ENCODE assay signal across 27 cellular contexts in the genomic region with DNA sequence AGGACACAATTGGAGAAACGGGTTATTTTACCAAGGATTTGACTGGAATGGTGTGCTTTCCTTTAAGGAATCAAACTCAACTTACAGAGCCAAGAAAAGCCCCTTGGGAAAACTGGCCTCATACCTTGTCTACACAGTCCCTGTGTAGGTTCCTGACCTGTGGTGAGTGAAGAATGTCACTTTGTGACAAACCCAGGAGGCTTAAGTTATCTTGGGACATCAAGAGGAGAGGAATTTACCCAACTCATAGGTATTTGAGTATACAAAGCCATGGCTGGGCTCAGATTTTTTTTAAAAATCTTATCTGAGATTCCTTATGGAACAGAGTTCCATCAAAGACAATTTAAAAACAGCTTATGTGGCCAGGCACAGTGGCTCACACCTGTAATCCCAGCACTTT.
"Had no signal": no experiment of that assay in that cellular context is flagged by ENCODE, and none has a peak within 500 bp of the region (broad histone marks: within the 10 kb centered on the region; RNA-seq: fewer than 3 reads in every experiment).

No MANE protein-coding gene starts in this region.

- H3K4me3 ChIP-seq: colonic mucosa, coronary artery, dorsolateral prefrontal cortex, esophagus muscularis mucosa, esophagus squamous epithelium, gastrocnemius medialis, gastroesophageal sphincter, heart left ventricle, heart right ventricle had no signal

- H3K4me3 Mint-ChIP-seq: dendritic cell treated with granulocyte-macrophage colony-stimulating factor and Interleukin-4, amounts not matched to agents 40 ng/mL and 50 ng/mL, for 4 days; effector memory CD8-positive, alpha-beta T cell had no signal

- H3K9me3 Mint-ChIP-seq: effector memory CD8-positive, alpha-beta T cell had no signal

- H3K27me3 ChIP-seq: colonic mucosa, dorsolateral prefrontal cortex, esophagus muscularis mucosa, esophagus squamous epithelium, foreskin keratinocyte, gastrocnemius medialis, gastroesophageal sphincter, heart left ventricle, heart right ventricle had no signal

- FAIRE-seq: endometrium, endothelial cell of umbilical vein, frontal cortex had no signal

- H3K4me1 ChIP-seq: colonic mucosa, esophagus muscularis mucosa, foreskin keratinocyte, gastrocnemius medialis, gastroesophageal sphincter, heart left ventricle had no signal

- ATAC-seq: effector memory CD8-positive, alpha-beta T cell; esophagus mucosa; foreskin keratinocyte; gastrocnemius medialis; gastroesophageal sphincter; heart left ventricle; heart right ventricle had no signal

- DNase-seq: colonic mucosa; cortex of kidney; dermis blood vessel endothelial cell; dorsolateral prefrontal cortex; effector CD4-positive, alpha-beta T cell; effector CD8-positive, alpha-beta T cell; effector memory CD4-positive, alpha-beta T cell; effector memory CD8-positive, alpha-beta T cell; erythroblast; esophagus squamous epithelium; foreskin fibroblast; foreskin keratinocyte; foreskin melanocyte; gastrocnemius medialis; glutamatergic neuron; head of caudate nucleus; heart left ventricle; heart right ventricle had no signal

- H3K36me3 ChIP-seq: colonic mucosa, esophagus muscularis mucosa, esophagus squamous epithelium, gastrocnemius medialis, gastroesophageal sphincter, heart left ventricle, heart right ventricle had no signal

- H3K9me3 ChIP-seq: colonic mucosa, esophagus muscularis mucosa, gastrocnemius medialis, gastroesophageal sphincter had no signal

- H3K27ac ChIP-seq: colonic mucosa, coronary artery, dorsolateral prefrontal cortex, epithelial cell of prostate, esophagus muscularis mucosa, esophagus squamous epithelium, foreskin keratinocyte, gastrocnemius medialis, gastroesophageal sphincter, heart left ventricle, heart right ventricle had no signal

- H3K27me3 Mint-ChIP-seq: dendritic cell treated with granulocyte-macrophage colony-stimulating factor and Interleukin-4, amounts not matched to agents 40 ng/mL and 50 ng/mL, for 4 days had no signal

- H3K27ac Mint-ChIP-seq: dendritic cell treated with granulocyte-macrophage colony-stimulating factor and Interleukin-4, amounts not matched to agents 40 ng/mL and 50 ng/mL, for 4 days; effector memory CD8-positive, alpha-beta T cell had no signal
